In the genomic region with DNA sequence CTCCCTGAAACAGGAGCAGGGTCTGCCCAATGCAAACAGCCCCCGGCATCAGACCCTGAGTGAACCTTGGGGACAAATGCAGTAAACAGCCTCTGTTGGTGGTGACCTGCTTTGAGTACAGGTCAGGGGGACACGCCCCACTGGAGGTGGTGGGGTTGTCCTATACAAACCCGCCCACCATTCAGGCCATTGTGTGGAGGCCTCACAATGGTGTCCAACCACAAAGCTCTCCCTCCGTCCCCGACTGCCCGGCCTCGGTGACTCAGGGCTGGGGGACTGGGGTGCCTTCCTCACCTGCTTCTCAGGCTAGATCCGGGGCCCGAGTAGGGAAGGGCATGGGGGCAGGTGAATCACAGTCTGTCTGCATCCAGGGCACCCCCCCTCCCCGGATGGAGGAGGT, we compare ENCODE assay signal across 27 cellular contexts. TPM values are rescaled to one million over a fixed set of nuclear protein-coding genes. Genes with fewer than 3 reads are reported as not detected.
DNase-seq lines count a peak whose midpoint lies in the region; ATAC-seq, FAIRE-seq and TF ChIP-seq lines count a peak whose summit lies in the region.
"Had no signal": no experiment of that assay in that cellular context is flagged by ENCODE, and none has a peak within 500 bp of the region (broad histone marks: within the 10 kb centered on the region; RNA-seq: fewer than 3 reads in every experiment).

No MANE protein-coding gene starts in this region.

- no peaks in the 10 kb centered on the region for H4K20me1 ChIP-seq in osteoblast (ENCODE audit: insufficient read depth, low read length)
- H4K20me1 ChIP-seq in MM.1S (ENCODE audit: insufficient read depth, low read length) = no peaks in the 10 kb centered on the region

- H3K4me3 Mint-ChIP-seq in natural killer cell treated with Interleukin-12 subunit alpha and Interleukin-12 subunit beta and Interleukin-15 and Interleukin-18, amount 100 ng/mL, for 72 hours = no peak overlapping the region
- H3K4me3 Mint-ChIP-seq in natural killer cell = no peak overlapping the region
- no peak overlapping the region for H3K4me3 Mint-ChIP-seq in activated T-helper 17 cell treated with anti-CD3 and anti-CD28 coated beads, Interleukin-2, amount 50 U/mL, for 72 hours
- H3K4me3 Mint-ChIP-seq in activated naive CD4-positive, alpha-beta T cell treated with anti-CD3 and anti-CD28 coated beads, Interleukin-2, amount 10 ng/mL, durations not matched to agents 7 days and 5 days = no peak overlapping the region
- H3K4me3 Mint-ChIP-seq: CD4-positive, CD25-positive, alpha-beta regulatory T cell had no signal

- no peak for DNase-seq in natural killer cell treated with Interleukin-12 subunit alpha and Interleukin-12 subunit beta and Interleukin-15 and Interleukin-18, amount 100 ng/mL, for 72 hours (ENCODE audit: low spot score)
- DNase-seq in natural killer cell (no peak), osteoblast (ENCODE audit: insufficient read length, low spot score, missing footprints) (peak; percentile 31), aorta (no peak), MM.1S (no peak), GM12892 (ENCODE audit: insufficient read length) (no peak)
- DNase-seq in activated naive CD4-positive, alpha-beta T cell treated with anti-CD3 and anti-CD28 coated beads, Interleukin-2, amount 10 ng/mL, durations not matched to agents 7 days and 5 days = no peak
- DNase-seq: AML-193; CD4-positive, CD25-positive, alpha-beta regulatory T cell; CD8-positive, alpha-beta memory T cell; COR-L47; DMS 273 treated with DMSO at 0.1 percent for 48 hours; DMS53; DND-41; EL; GM23248; HCEC 1CT had no signal

- intact Hi-C loops in natural killer cell (cut with micrococcal nuclease) (no loop called here), aorta (cut with DNase I) (no loop called here)

- H3K79me2 ChIP-seq in osteoblast (ENCODE audit: insufficient read depth, low read length) (no peaks in the 10 kb centered on the region), MM.1S (ENCODE audit: low read length) (no peaks in the 10 kb centered on the region)

- H3K4me3 ChIP-seq in osteoblast (ENCODE audit: insufficient read depth, low read length) = no peak overlapping the region
- no peak overlapping the region for H3K4me3 ChIP-seq in aorta (ENCODE audit: low read length in 2 of 2)
- no peak overlapping the region for H3K4me3 ChIP-seq in MM.1S (ENCODE audit: low read length)
- H3K4me3 ChIP-seq: A549; BLaER1 treated with 17β-estradiol and CSF1 and Interleukin-3, amounts not matched to agents 10 nM and 100 nM; GM12878; GM23248 had no signal

- H3K9me3 ChIP-seq in osteoblast (ENCODE audit: low read depth, low read length) (no peaks in the 10 kb centered on the region), aorta (ENCODE audit: control insufficient read depth, low read length) (no peaks in the 10 kb centered on the region), MM.1S (replicated peaks; ENCODE audit: insufficient read depth, low read length) (no peaks in the 10 kb centered on the region)
- H3K9me3 ChIP-seq: A549; BLaER1 treated with 17β-estradiol and CSF1 and Interleukin-3, amounts not matched to agents 10 nM and 100 nM had no signal

- H3K4me1 ChIP-seq in osteoblast (ENCODE audit: insufficient read depth, low read length) (no peaks in the 10 kb centered on the region), aorta (ENCODE audit: control insufficient read depth in 1 of 2, insufficient read depth in 2 of 2, low read length in 2 of 2) (no peaks in the 10 kb centered on the region), MM.1S (ENCODE audit: low read length) (no peaks in the 10 kb centered on the region)
- H3K4me1 ChIP-seq: A549 had no signal

- H3K9ac ChIP-seq in MM.1S (ENCODE audit: low read length) = no peak overlapping the region
- H3K9ac ChIP-seq: BLaER1 treated with 17β-estradiol and CSF1 and Interleukin-3, amounts not matched to agents 10 nM and 100 nM; GM23248 had no signal

- H3K27ac ChIP-seq in osteoblast (ENCODE audit: low read depth, low read length) (no peak overlapping the region), aorta (ENCODE audit: low read depth in 1 of 2, low read length in 2 of 2) (no peak overlapping the region), MM.1S (ENCODE audit: low read length) (no peak overlapping the region)
- H3K27ac ChIP-seq: 22Rv1; A549; BLaER1 treated with 17β-estradiol and CSF1 and Interleukin-3, amounts not matched to agents 10 nM and 100 nM; GM23248; HL-60 had no signal

- no peak for TF ChIP-seq CTCF in natural killer cell (IDR thresholded peaks at IDR 0.05)
- TF ChIP-seq CTCF in osteoblast (IDR thresholded peaks at IDR 0.05; ENCODE audit: extremely low read depth, low read depth, low read length) = no peak
- no peak for TF ChIP-seq CTCF in MM.1S (IDR thresholded peaks at IDR 0.05; ENCODE audit: low read length)

- H3K36me3 Mint-ChIP-seq in natural killer cell treated with Interleukin-12 subunit alpha and Interleukin-12 subunit beta and Interleukin-15 and Interleukin-18, amount 100 ng/mL, for 72 hours = no peaks in the 10 kb centered on the region
- no peaks in the 10 kb centered on the region for H3K36me3 Mint-ChIP-seq in natural killer cell
- H3K36me3 Mint-ChIP-seq in activated T-helper 17 cell treated with anti-CD3 and anti-CD28 coated beads, Interleukin-2, amount 50 U/mL, for 72 hours (ENCODE audit: low read depth) = no peaks in the 10 kb centered on the region
- no peaks in the 10 kb centered on the region for H3K36me3 Mint-ChIP-seq in activated naive CD4-positive, alpha-beta T cell treated with anti-CD3 and anti-CD28 coated beads, Interleukin-2, amount 10 ng/mL, durations not matched to agents 7 days and 5 days
- H3K36me3 Mint-ChIP-seq: CD8-positive, alpha-beta memory T cell had no signal

- H3K27me3 Mint-ChIP-seq in natural killer cell treated with Interleukin-12 subunit alpha and Interleukin-12 subunit beta and Interleukin-15 and Interleukin-18, amount 100 ng/mL, for 72 hours = peaks cover under 1 to 8% of the 10 kb centered on the region in 2 donors
- H3K27me3 Mint-ChIP-seq in natural killer cell (ENCODE audit: low read depth in 2 of 2) = peaks cover 0 to 2% of the 10 kb centered on the region in 2 donors
- H3K27me3 Mint-ChIP-seq in activated T-helper 17 cell treated with anti-CD3 and anti-CD28 coated beads, Interleukin-2, amount 50 U/mL, for 72 hours = peaks cover 12% of the 10 kb centered on the region
- no peaks in the 10 kb centered on the region for H3K27me3 Mint-ChIP-seq in activated naive CD4-positive, alpha-beta T cell treated with anti-CD3 and anti-CD28 coated beads, Interleukin-2, amount 10 ng/mL, durations not matched to agents 7 days and 5 days

- H3K27me3 ChIP-seq in osteoblast (ENCODE audit: insufficient read depth, low read length) (no peaks in the 10 kb centered on the region), aorta (ENCODE audit: control insufficient read depth in 1 of 2, insufficient read depth in 2 of 2, low read length in 1 of 2) (no peaks in the 10 kb centered on the region), MM.1S (replicated peaks; ENCODE audit: insufficient read depth, low read length) (peaks cover 53% of the 10 kb centered on the region)
- H3K27me3 ChIP-seq: BLaER1 treated with 17β-estradiol and CSF1 and Interleukin-3, amounts not matched to agents 10 nM and 100 nM had no signal

- no peaks in the 10 kb centered on the region for H3F3A ChIP-seq in MM.1S (ENCODE audit: insufficient read depth, low read length)

- H3K9me2 ChIP-seq in MM.1S (replicated peaks; ENCODE audit: insufficient read depth, low read length) = no peaks in the 10 kb centered on the region

- no peak overlapping the region for H3K4me2 ChIP-seq in osteoblast (ENCODE audit: insufficient read depth, low read length)
- H3K4me2 ChIP-seq in MM.1S (ENCODE audit: low read depth, low read length) = no peak overlapping the region
- H3K4me2 ChIP-seq: A549 had no signal

- WGBS in aorta, 2 donors = 66 to 69% methylated on average over 9 to 10 of the region's 10 CpGs

- H3K36me3 ChIP-seq in osteoblast (ENCODE audit: insufficient read depth, low read length) = no peaks in the 10 kb centered on the region
- H3K36me3 ChIP-seq in aorta (ENCODE audit: control insufficient read depth in 1 of 2, insufficient read depth in 2 of 2, low read length in 1 of 2) = no peaks in the 10 kb centered on the region
- H3K36me3 ChIP-seq in MM.1S (replicated peaks; ENCODE audit: insufficient read depth, low read length) = no peaks in the 10 kb centered on the region
- H3K36me3 ChIP-seq: BLaER1 treated with 17β-estradiol and CSF1 and Interleukin-3, amounts not matched to agents 10 nM and 100 nM had no signal

- FAIRE-seq in GM12892 (lab: Jason Lieb, UNC) = no peak
- FAIRE-seq: A549, GM12878, GM19239 had no signal

- H3K9me3 Mint-ChIP-seq in natural killer cell treated with Interleukin-12 subunit alpha and Interleukin-12 subunit beta and Interleukin-15 and Interleukin-18, amount 100 ng/mL, for 72 hours = no peaks in the 10 kb centered on the region
- no peaks in the 10 kb centered on the region for H3K9me3 Mint-ChIP-seq in natural killer cell
- H3K9me3 Mint-ChIP-seq in activated T-helper 17 cell treated with anti-CD3 and anti-CD28 coated beads, Interleukin-2, amount 50 U/mL, for 72 hours = no peaks in the 10 kb centered on the region
- peaks cover 2% of the 10 kb centered on the region for H3K9me3 Mint-ChIP-seq in activated naive CD4-positive, alpha-beta T cell treated with anti-CD3 and anti-CD28 coated beads, Interleukin-2, amount 10 ng/mL, durations not matched to agents 7 days and 5 days
- H3K9me3 Mint-ChIP-seq: CD4-positive, CD25-positive, alpha-beta regulatory T cell had no signal

- H3K27ac Mint-ChIP-seq in natural killer cell treated with Interleukin-12 subunit alpha and Interleukin-12 subunit beta and Interleukin-15 and Interleukin-18, amount 100 ng/mL, for 72 hours = no peak overlapping the region
- H3K27ac Mint-ChIP-seq in natural killer cell = no peak overlapping the region
- no peak overlapping the region for H3K27ac Mint-ChIP-seq in activated T-helper 17 cell treated with anti-CD3 and anti-CD28 coated beads, Interleukin-2, amount 50 U/mL, for 72 hours
- no peak overlapping the region for H3K27ac Mint-ChIP-seq in activated naive CD4-positive, alpha-beta T cell treated with anti-CD3 and anti-CD28 coated beads, Interleukin-2, amount 10 ng/mL, durations not matched to agents 7 days and 5 days
- H3K27ac Mint-ChIP-seq: CD4-positive, CD25-positive, alpha-beta regulatory T cell had no signal

- H3K4me1 Mint-ChIP-seq in natural killer cell treated with Interleukin-12 subunit alpha and Interleukin-12 subunit beta and Interleukin-15 and Interleukin-18, amount 100 ng/mL, for 72 hours (ENCODE audit: low read depth in 2 of 2) = no peaks in the 10 kb centered on the region
- no peaks in the 10 kb centered on the region for H3K4me1 Mint-ChIP-seq in natural killer cell
- H3K4me1 Mint-ChIP-seq in activated T-helper 17 cell treated with anti-CD3 and anti-CD28 coated beads, Interleukin-2, amount 50 U/mL, for 72 hours = no peaks in the 10 kb centered on the region
- H3K4me1 Mint-ChIP-seq in activated naive CD4-positive, alpha-beta T cell treated with anti-CD3 and anti-CD28 coated beads, Interleukin-2, amount 10 ng/mL, durations not matched to agents 7 days and 5 days = no peaks in the 10 kb centered on the region
- H3K4me1 Mint-ChIP-seq: CD4-positive, CD25-positive, alpha-beta regulatory T cell; CD8-positive, alpha-beta memory T cell had no signal

- CTCF ChIA-PET in activated naive CD4-positive, alpha-beta T cell treated with anti-CD3 and anti-CD28 coated beads, Interleukin-2, amount 10 ng/mL, durations not matched to agents 7 days and 5 days (lab: Charles Lee) = no interaction called here

- TF ChIP-seq POLR2A in GM12892 (IDR thresholded peaks at IDR 0.05; ENCODE audit: low read depth, low read length) = no peak

- peak; percentile 37 to 38 for ATAC-seq in natural killer cell treated with Interleukin-12 subunit alpha and Interleukin-12 subunit beta and Interleukin-15 and Interleukin-18, amount 100 ng/mL, for 72 hours
- no peak for ATAC-seq in natural killer cell
- ATAC-seq in activated T-helper 17 cell treated with anti-CD3 and anti-CD28 coated beads, Interleukin-2, amount 50 U/mL, for 72 hours (replicated peaks) = peak; percentile 9
- ATAC-seq in aorta (ENCODE audit: low FRiP score) = peak; percentile 22
- ATAC-seq: A549, GM12878 had no signal

- H2AFZ ChIP-seq in osteoblast (ENCODE audit: low read length) = no peak overlapping the region
- no peak overlapping the region for H2AFZ ChIP-seq in MM.1S (ENCODE audit: low read length)
- H2AFZ ChIP-seq: GM23248 had no signal

RNA-seq across cellular contexts. Expression of gene MUC16, which starts 1.5 kb away (rescaled TPM):
- total RNA-seq in natural killer cell treated with Interleukin-12 subunit alpha and Interleukin-12 subunit beta and Interleukin-15 and Interleukin-18, amount 100 ng/mL, for 72 hours = under 1 TPM in 1 of 2 donors, not detected in 1; 0.03 TPM
- total RNA-seq in natural killer cell = under 1 TPM in 1 of 3 donors, not detected in 2; under 0.01 TPM
- under 1 TPM; 0.02 to 0.21 TPM for total RNA-seq in activated T-helper 17 cell treated with anti-CD3 and anti-CD28 coated beads, Interleukin-2, amount 50 U/mL, for 72 hours
- total RNA-seq in osteoblast = not detected in 2 replicates
- total RNA-seq in aorta = under 1 TPM; 0.03 to 0.45 TPM
- polyA plus RNA-seq in aorta = not detected
- 0.04 TPM for polyA plus RNA-seq in GM12892 (2012; ENCODE audit: missing spikeins)
- total RNA-seq: G401, GM12878, GM23248, H4, HT1080 had no signal
- polyA plus RNA-seq: CD4-positive, CD25-positive, alpha-beta regulatory T cell; GM23248 had no signal

Comparison
In these comparisons a context has a peak if more than half of its experiments do, and no peak if none do; other contexts are left out.
1. ATAC-seq: peak in natural killer cell treated with Interleukin-12 subunit alpha and Interleukin-12 subunit beta and Interleukin-15 and Interleukin-18, amount 100 ng/mL, for 72 hours (2 of 2), activated T-helper 17 cell treated with anti-CD3 and anti-CD28 coated beads, Interleukin-2, amount 50 U/mL, for 72 hours (single experiment) and aorta (single experiment); none in natural killer cell (0 of 3).